8 cellular contexts compared by ENCODE assay signal in genomic region chr4:74933562-74934015, GRCh38. TPM values are rescaled to one million over a fixed set of nuclear protein-coding genes. Genes with fewer than 3 reads are reported as not detected.
DNase-seq lines count a peak whose midpoint lies in the region; ATAC-seq and TF ChIP-seq lines count a peak whose summit lies in the region.

No MANE protein-coding gene starts in this region.

- intact Hi-C loops in CD14-positive monocyte (cut with micrococcal nuclease), result no loop called here

- H3K4me3 ChIP-seq in astrocyte of the spinal cord (ENCODE audit: low read depth, low read length), result peak overlapping the region; percentile 40
- peak overlapping the region; percentile 50 for H3K4me3 ChIP-seq in kidney epithelial cell (ENCODE audit: low read depth, low read length)
- H3K4me3 ChIP-seq in subcutaneous abdominal adipose tissue (ENCODE audit: low read depth in 1 of 5, low read length in 5 of 5), result peak overlapping the region; percentile 80 to 91 (median 81)

- H3K4me1 ChIP-seq in subcutaneous abdominal adipose tissue (ENCODE audit: control insufficient read depth in 5 of 5, insufficient read depth in 5 of 5, low read length in 5 of 5), result peaks cover 1 to 31% (median 24%) of the 10 kb centered on the region in 5 donors

- peaks cover 0 to 18% (median 7%) of the 10 kb centered on the region in 7 donors for H3K9me3 Mint-ChIP-seq in CD14-positive monocyte

- H3K27ac ChIP-seq in subcutaneous abdominal adipose tissue (ENCODE audit: low read depth, low read length), result peak overlapping the region; percentile 65

- H3K4me1 Mint-ChIP-seq in CD14-positive monocyte, result peaks cover 32% of the 10 kb centered on the region

- peaks cover 0 to 3% of the 10 kb centered on the region in 2 donors for H3K36me3 Mint-ChIP-seq in CD14-positive monocyte

- H3K9me3 ChIP-seq in subcutaneous abdominal adipose tissue (ENCODE audit: control insufficient read depth in 5 of 5, low read length in 5 of 5), result no peaks in the 10 kb centered on the region

- H3K9ac ChIP-seq in subcutaneous abdominal adipose tissue (ENCODE audit: low read length in 5 of 5), result peak overlapping the region in 3 of 5 donors; percentile 53 to 72 (median 62)

- CTCF ChIA-PET in HEK293T (lab: Yijun Ruan, JAX), result interaction anchor here (0.6 to 1.5 kb wide), 3 partner anchors 10 to 1280 kb away, joined by 3 to 4 read pairs (median 3); no protein-coding TSS in a partner anchor

- POLR2A ChIA-PET in HEK293T (lab: Yijun Ruan, JAX), result interaction anchor here (2.1 kb wide), 1 partner anchor 581 kb away, joined by 4 read pairs; the partner anchor contains the start of genes RCHY1 and THAP6

- no peaks in the 10 kb centered on the region for H3K36me3 ChIP-seq in kidney epithelial cell (ENCODE audit: control insufficient read depth, insufficient read depth, low read length)
- H3K36me3 ChIP-seq in subcutaneous abdominal adipose tissue (ENCODE audit: control insufficient read depth in 5 of 5, insufficient read depth in 5 of 5, low read length in 5 of 5), result no peaks in the 10 kb centered on the region

- in situ Hi-C loops in astrocyte of the spinal cord (cut with HindIII; ENCODE audit: low sequenced_read_pairs), result no loop called here

- DNase-seq in CD14-positive monocyte (ENCODE audit: low spot score), result no peak
- DNase-seq in HEK293T (ENCODE audit: extremely low spot score), result peak; percentile 19
- peak; percentile 19 for DNase-seq in astrocyte of the spinal cord (ENCODE audit: low read depth, low spot score)
- no peak for DNase-seq in kidney epithelial cell (ENCODE audit: low read depth)
- DNase-seq in SW 1271 (lab: John Stamatoyannopoulos, UW), result no peak

- H3K4me3 Mint-ChIP-seq in CD14-positive monocyte, result peak overlapping the region; percentile 70 to 93

- H3K27ac Mint-ChIP-seq in CD14-positive monocyte, result no peak overlapping the region

- ATAC-seq in GM21367 (IDR thresholded peaks at IDR 0.05; ENCODE audit: unreplicated experiment) (no peak), GM18517 (IDR thresholded peaks at IDR 0.05; ENCODE audit: unreplicated experiment) (no peak)

- H3K27me3 ChIP-seq in kidney epithelial cell (ENCODE audit: control insufficient read depth, insufficient read depth, low read length), result peaks cover 19% of the 10 kb centered on the region
- H3K27me3 ChIP-seq in subcutaneous abdominal adipose tissue (ENCODE audit: control insufficient read depth in 5 of 5, insufficient read depth in 4 of 5, low read length in 5 of 5), result peaks cover 3 to 15% (median 10%) of the 10 kb centered on the region in 5 donors

- TF ChIP-seq CTCF in CD14-positive monocyte (IDR thresholded peaks at IDR 0.05) (no peak), astrocyte of the spinal cord (IDR thresholded peaks at IDR 0.05; ENCODE audit: low read depth, low read length) (no peak), kidney epithelial cell (IDR thresholded peaks at IDR 0.05; ENCODE audit: insufficient read depth, low read length, poor library complexity, severe bottlenecking) (no peak)

- H3K27me3 Mint-ChIP-seq in CD14-positive monocyte (ENCODE audit: low read depth in 3 of 3), result peaks cover 58 to 80% (median 67%) of the 10 kb centered on the region in 3 donors

TF ChIP-seq in HEK293T, 16 proteins besides CTCF, POLR2A, EP300 and RAD21:
- TF ChIP-seq ARNT (IDR thresholded peaks at IDR 0.05), result no peak
- TF ChIP-seq L3MBTL2 (conservative IDR thresholded peaks at IDR 0.05), result peak; percentile 37; the same call in 1 of the 2 replicates
- no peak for TF ChIP-seq SUZ12 (IDR thresholded peaks at IDR 0.05)
TF ChIP-seq in HEK293T: peak in this region for 1.

RNA-seq across cellular contexts. Expression of gene PARM1, which starts 0.7 kb away (rescaled TPM):
- under 1 TPM; 0.06 to 0.54 TPM for polyA plus RNA-seq in CD14-positive monocyte
- total RNA-seq in kidney epithelial cell, result 3.0 and 3.7 TPM in 2 replicates

Comparison
In these comparisons a context has a peak if more than half of its experiments do, and no peak if none do; other contexts are left out.
1. DNase-seq: peak in HEK293T (single experiment) and astrocyte of the spinal cord (single experiment); none in CD14-positive monocyte (single experiment), kidney epithelial cell (single experiment) and SW 1271 (0 of 2).
2. Peak in every context shown above with its lines, with median percentiles within 50 percentile points of each other: H3K4me3 ChIP-seq.